Comparison of ENCODE assay signal across 20 cellular contexts in genomic region chr2:28628987-28629386, GRCh38.
"Had no signal": no experiment of that assay in that cellular context is flagged by ENCODE, and none has a peak within 500 bp of the region (broad histone marks: within the 10 kb centered on the region; RNA-seq: fewer than 3 reads in every experiment).

No MANE protein-coding gene starts in this region.

- H3K4me3 ChIP-seq: adrenal gland, heart left ventricle, mucosa of descending colon, pancreas, tibial nerve had no signal

- H3K36me3 ChIP-seq: adrenal gland, pancreas, tibial nerve had no signal

- H3K27me3 ChIP-seq: adrenal gland, heart left ventricle, pancreas, tibial nerve had no signal

- ATAC-seq: left colon; mucosa of descending colon; naive thymus-derived CD4-positive, alpha-beta T cell; pancreas; WTC11 had no signal

- H3K9me3 ChIP-seq: adrenal gland, heart left ventricle, mucosa of descending colon, pancreas, tibial nerve had no signal

- DNase-seq: activated CD4-positive, alpha-beta T cell treated with anti-CD3 and anti-CD28 coated beads for 4 hours; activated CD8-positive, alpha-beta memory T cell treated with anti-CD3 and anti-CD28 coated beads, Interleukin-2, amount 50 U/mL, for 48 hours; activated naive CD4-positive, alpha-beta T cell treated with anti-CD3 and anti-CD28 coated beads for 36 hours; adrenal gland; cortex of kidney; effector CD4-positive, alpha-beta T cell; foreskin melanocyte; immature natural killer cell; left colon; mucosa of descending colon; naive thymus-derived CD4-positive, alpha-beta T cell; SIG-M5; small intestine; T-helper 2 cell had no signal

- FAIRE-seq: endothelial cell of umbilical vein, pancreas, small intestine, TTC549 had no signal

- H3K27ac ChIP-seq: pancreas had no signal
